In the genomic region with DNA sequence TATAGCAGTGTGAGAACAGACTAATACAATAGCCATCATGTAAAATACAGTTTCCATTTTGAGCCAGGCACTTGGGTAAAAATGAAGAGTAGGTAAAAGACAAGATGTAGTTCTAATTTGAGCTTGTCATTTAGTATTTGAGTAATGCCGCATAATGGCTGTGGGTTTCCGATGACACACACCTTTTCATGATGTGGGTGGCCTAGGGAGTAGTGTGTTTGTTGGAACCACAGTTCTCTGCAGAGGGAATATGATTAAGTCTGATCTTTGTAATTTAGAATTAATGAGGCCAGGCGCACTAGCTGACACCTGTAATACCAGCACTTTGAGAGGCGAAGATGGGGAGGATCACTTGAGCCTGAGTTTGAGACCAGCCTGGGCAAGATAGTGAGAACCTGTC, we compare ENCODE assay signal across 21 cellular contexts.
A peak's percentile ranks its signal among the peaks of the same experiment; 100 is the strongest.
DNase-seq lines count a peak whose midpoint lies in the region; ATAC-seq, FAIRE-seq and TF ChIP-seq lines count a peak whose summit lies in the region.
"Had no signal": no experiment of that assay in that cellular context is flagged by ENCODE, and none has a peak within 500 bp of the region (broad histone marks: within the 10 kb centered on the region; RNA-seq: fewer than 3 reads in every experiment).

No MANE protein-coding gene starts in this region.

- no peaks in the 10 kb centered on the region for H3K27me3 ChIP-seq in H1 (replicated peaks in 1 of 4; ENCODE audit: control insufficient read depth in 3 of 4, extremely low read depth in 1 of 4, insufficient read depth in 3 of 4, low read length in 3 of 4)
- H3K27me3 ChIP-seq: esophagus squamous epithelium had no signal

- no peak overlapping the region; the same call in 1 of the 2 replicates for H3K18ac ChIP-seq in H1 (ENCODE audit: extremely low read depth, low read length)

- H2AFZ ChIP-seq in H1 (ENCODE audit: low read length) = no peak overlapping the region

- H3K79me2 ChIP-seq in H1 (ENCODE audit: control insufficient read depth in 1 of 2, insufficient read depth in 2 of 2, low read length in 2 of 2) = peaks cover 4 to 87% of the 10 kb centered on the region in 2 experiments; a peak in 3 of 4 replicates

- peaks cover 0 to 2% of the 10 kb centered on the region in 2 experiments; a peak in 1 of 4 replicates for H3K9me3 ChIP-seq in H1 (ENCODE audit: insufficient read depth in 2 of 2, low read depth in 1 of 2, low read length in 1 of 2)
- H3K9me3 ChIP-seq: esophagus squamous epithelium had no signal

- no peak overlapping the region for H4K5ac ChIP-seq in H1 (ENCODE audit: insufficient read length, low read depth, low read length)

- TF ChIP-seq CTCF in RWPE1 (conservative IDR thresholded peaks at IDR 0.05; ENCODE audit: low read depth) = no peak
- no peak for TF ChIP-seq CTCF in H1 (IDR thresholded peaks at IDR 0.05; ENCODE audit: control extremely low read depth in 1 of 3, insufficient read depth in 1 of 3, low read depth in 1 of 3, low read length in 3 of 3)

- peaks cover 3% of the 10 kb centered on the region for H3K79me1 ChIP-seq in H1 (ENCODE audit: low read depth, low read length)

- H4K91ac ChIP-seq in H1 (replicated peaks; ENCODE audit: insufficient read length, low read length) = no peak overlapping the region

- no peak overlapping the region for H2BK15ac ChIP-seq in H1 (ENCODE audit: low read length)

- H3K27ac Mint-ChIP-seq in activated CD4-positive, alpha-beta T cell treated with anti-CD3 and anti-CD28 coated beads for 36 hours = peak overlapping the region; percentile 35
- H3K27ac Mint-ChIP-seq in activated CD4-positive, alpha-beta T cell treated with anti-CD3 and anti-CD28 coated beads, Interleukin-2, amount 10 ng/mL, durations not matched to agents 7 days and 5 days = no peak overlapping the region
- H3K27ac Mint-ChIP-seq: activated B cell treated with CpG ODN at 0.5 μM for 24 hours had no signal

- H3K4me2 ChIP-seq in H1 (ENCODE audit: insufficient read depth in 1 of 2, low read depth in 2 of 2, low read length in 2 of 2) = no peak overlapping the region

- H2BK120ac ChIP-seq in H1 (replicated peaks; ENCODE audit: low read depth, low read length) = no peak overlapping the region

- CTCF ChIA-PET in activated CD4-positive, alpha-beta T cell treated with anti-CD3 and anti-CD28 coated beads for 36 hours (lab: Charles Lee) = interaction anchor here (0.6 to 2.4 kb wide), 4 partner anchors 28 to 60 kb away, joined by 3 to 10 read pairs (median 4); no protein-coding TSS in a partner anchor
- CTCF ChIA-PET in activated CD4-positive, alpha-beta T cell treated with anti-CD3 and anti-CD28 coated beads, Interleukin-2, amount 10 ng/mL, durations not matched to agents 7 days and 5 days (lab: Charles Lee) = interaction anchor here (1.2 kb wide), 1 partner anchor 9 kb away, joined by 3 read pairs; no protein-coding TSS in a partner anchor
- CTCF ChIA-PET in RWPE1 (lab: Yijun Ruan, JAX) (no interaction called here), H1 (lab: Charles Lee; ENCODE audit: partially characterized antibody) (interaction anchor here (0.7 to 2.5 kb wide), 8 partner anchors 9 to 60 kb away, joined by 3 to 11 read pairs (median 4); no protein-coding TSS in a partner anchor)

- TF ChIP-seq RAD21 in H1 (IDR thresholded peaks at IDR 0.05 in 1 of 2, conservative IDR thresholded peaks at IDR 0.05 in 1 of 2; ENCODE audit: low read depth in 2 of 2, low read length in 2 of 2) = no peak

- H3K9ac ChIP-seq in H1 (replicated peaks in 1 of 4; ENCODE audit: extremely low read depth in 1 of 4, low read depth in 3 of 4, low read length in 3 of 4) = no peak overlapping the region

- no peak overlapping the region for H4K8ac ChIP-seq in H1 (ENCODE audit: extremely low read depth, insufficient read depth, low read length)

- TF ChIP-seq EP300 in H1 (IDR thresholded peaks at IDR 0.05; ENCODE audit: borderline replicate concordance in 1 of 2, low read depth in 2 of 2, low read length in 2 of 2) = no peak

- peak; percentile 60 for DNase-seq in activated CD4-positive, alpha-beta T cell treated with anti-CD3 and anti-CD28 coated beads for 36 hours
- DNase-seq in activated CD4-positive, alpha-beta T cell treated with anti-CD3 and anti-CD28 coated beads, Interleukin-2, amount 10 ng/mL, durations not matched to agents 7 days and 5 days = no peak
- peak; percentile 37 for DNase-seq in RWPE1 (ENCODE audit: low spot score)
- DNase-seq in H1 (ENCODE audit: low read depth in 1 of 2, low spot score in 2 of 2) = no peak
- peak; percentile 61 for DNase-seq in stimulated activated CD4-positive, alpha-beta T cell treated with anti-CD3 and anti-CD28 coated beads, Interleukin-1b, Interleukin-23, amount 100 ng/mL, for 48 hours
- DNase-seq in GF-D8 (lab: John Stamatoyannopoulos, UW) = no peak
- DNase-seq: activated B cell treated with CpG ODN at 0.5 μM for 24 hours; CD8-positive, alpha-beta memory T cell; esophagus squamous epithelium; HCEC 1CT; hippocampal formation; Karpas-422; naive thymus-derived CD4-positive, alpha-beta T cell; NCI-H1436 treated with DMSO at 0.1 percent for 48 hours; NCI-H524 had no signal

- H2BK12ac ChIP-seq in H1 (ENCODE audit: low read depth, low read length) = no peak overlapping the region

- H3K23ac ChIP-seq in H1 (ENCODE audit: insufficient read length) = no peak overlapping the region

- intact Hi-C loops in activated CD4-positive, alpha-beta T cell treated with anti-CD3 and anti-CD28 coated beads for 36 hours (cut with DNase I, micrococcal nuclease) = no loop called here

- no peak for FAIRE-seq in H1 (lab: Jason Lieb, UNC)
- FAIRE-seq: A204.1, G401.6 had no signal

- no peak overlapping the region for H3K27ac ChIP-seq in RWPE1
- H3K27ac ChIP-seq in H1 (ENCODE audit: low read depth, low read length) = no peak overlapping the region
- H3K27ac ChIP-seq: HL-60 had no signal

- H3K36me3 ChIP-seq in H1 (ENCODE audit: control insufficient read depth in 2 of 4, insufficient read depth in 4 of 4, low read length in 3 of 4) = no peaks in the 10 kb centered on the region
- H3K36me3 ChIP-seq: esophagus squamous epithelium had no signal

- H3K23me2 ChIP-seq in H1 (ENCODE audit: low read depth, low read length) = no peaks in the 10 kb centered on the region; the same call in 1 of the 2 replicates

- POLR2A ChIA-PET in activated CD4-positive, alpha-beta T cell treated with anti-CD3 and anti-CD28 coated beads for 36 hours (lab: Charles Lee) = interaction anchor here (0.6 to 0.7 kb wide), 3 partner anchors 57 to 299 kb away, joined by 4 to 8 read pairs (median 5); no protein-coding TSS in a partner anchor
- POLR2A ChIA-PET in activated CD4-positive, alpha-beta T cell treated with anti-CD3 and anti-CD28 coated beads, Interleukin-2, amount 10 ng/mL, durations not matched to agents 7 days and 5 days (lab: Charles Lee) = no interaction called here
- POLR2A ChIA-PET in RWPE1 (lab: Yijun Ruan, JAX; ENCODE audit: low non-redundant PET) = no interaction called here
- POLR2A ChIA-PET in H1 (lab: Charles Lee; ENCODE audit: partially characterized antibody) = interaction anchor here (0.6 to 1.4 kb wide), 5 partner anchors 8 to 25 kb away, joined by 3 to 8 read pairs (median 4); no protein-coding TSS in a partner anchor

- H3K4ac ChIP-seq in H1 (replicated peaks; ENCODE audit: insufficient read length, low read depth, low read length) = no peak overlapping the region

- H3K27me3 Mint-ChIP-seq in activated CD4-positive, alpha-beta T cell treated with anti-CD3 and anti-CD28 coated beads for 36 hours = no peaks in the 10 kb centered on the region
- no peaks in the 10 kb centered on the region for H3K27me3 Mint-ChIP-seq in activated CD4-positive, alpha-beta T cell treated with anti-CD3 and anti-CD28 coated beads, Interleukin-2, amount 10 ng/mL, durations not matched to agents 7 days and 5 days
- H3K27me3 Mint-ChIP-seq: activated B cell treated with CpG ODN at 0.5 μM for 24 hours; CD8-positive, alpha-beta memory T cell; naive thymus-derived CD4-positive, alpha-beta T cell had no signal

- H3K4me3 ChIP-seq in H1 (ENCODE audit: extremely low read depth in 1 of 4, insufficient read depth in 2 of 4, low read depth in 3 of 4, low read length in 4 of 4) = no peak overlapping the region
- H3K4me3 ChIP-seq: esophagus squamous epithelium had no signal

- H3K9me3 Mint-ChIP-seq in activated CD4-positive, alpha-beta T cell treated with anti-CD3 and anti-CD28 coated beads for 36 hours (ENCODE audit: low read depth) = peaks cover 5% of the 10 kb centered on the region
- H3K9me3 Mint-ChIP-seq in activated CD4-positive, alpha-beta T cell treated with anti-CD3 and anti-CD28 coated beads, Interleukin-2, amount 10 ng/mL, durations not matched to agents 7 days and 5 days = peaks cover 6% of the 10 kb centered on the region

- no peak for TF ChIP-seq POLR2A in H1 (IDR thresholded peaks at IDR 0.05; ENCODE audit: control extremely low read depth in 1 of 2, low read depth in 2 of 2, low read length in 2 of 2)

- H3K56ac ChIP-seq in H1 (replicated peaks; ENCODE audit: insufficient read length, low read depth, low read length) = no peak overlapping the region

- no peak overlapping the region for H2BK20ac ChIP-seq in H1 (ENCODE audit: low read length)

- peaks cover 0 to 5% (median 0%) of the 10 kb centered on the region in 4 experiments; a peak in 3 of 7 replicates for H3K4me1 ChIP-seq in H1 (replicated peaks in 1 of 4; ENCODE audit: control insufficient read depth in 3 of 4, insufficient read depth in 4 of 4, low read length in 3 of 4)

- H3K4me1 Mint-ChIP-seq in activated CD4-positive, alpha-beta T cell treated with anti-CD3 and anti-CD28 coated beads for 36 hours = peaks cover 33% of the 10 kb centered on the region
- peaks cover 3% of the 10 kb centered on the region for H3K4me1 Mint-ChIP-seq in activated CD4-positive, alpha-beta T cell treated with anti-CD3 and anti-CD28 coated beads, Interleukin-2, amount 10 ng/mL, durations not matched to agents 7 days and 5 days

- ATAC-seq in activated CD4-positive, alpha-beta T cell treated with anti-CD3 and anti-CD28 coated beads for 36 hours = peak; percentile 95
- ATAC-seq in GM18870 (IDR thresholded peaks at IDR 0.05; ENCODE audit: unreplicated experiment) (no peak), HG02852 (IDR thresholded peaks at IDR 0.05; ENCODE audit: unreplicated experiment) (no peak)
- ATAC-seq: left lobe of liver; naive thymus-derived CD4-positive, alpha-beta T cell had no signal

- no peak overlapping the region for H3K14ac ChIP-seq in H1 (ENCODE audit: insufficient read length)

- no peak overlapping the region for H2AK5ac ChIP-seq in H1 (ENCODE audit: low read depth, low read length)

- H3K36me3 Mint-ChIP-seq in activated CD4-positive, alpha-beta T cell treated with anti-CD3 and anti-CD28 coated beads for 36 hours (ENCODE audit: low read depth) = peaks cover 10% of the 10 kb centered on the region
- peaks cover 5% of the 10 kb centered on the region for H3K36me3 Mint-ChIP-seq in activated CD4-positive, alpha-beta T cell treated with anti-CD3 and anti-CD28 coated beads, Interleukin-2, amount 10 ng/mL, durations not matched to agents 7 days and 5 days (ENCODE audit: low read depth)

- H3K4me3 Mint-ChIP-seq in activated CD4-positive, alpha-beta T cell treated with anti-CD3 and anti-CD28 coated beads for 36 hours = no peak overlapping the region
- H3K4me3 Mint-ChIP-seq in activated CD4-positive, alpha-beta T cell treated with anti-CD3 and anti-CD28 coated beads, Interleukin-2, amount 10 ng/mL, durations not matched to agents 7 days and 5 days = no peak overlapping the region
- H3K4me3 Mint-ChIP-seq: activated B cell treated with CpG ODN at 0.5 μM for 24 hours; CD8-positive, alpha-beta memory T cell had no signal

- 88% methylated on average over 4 of the region's 4 CpGs; no CpG with 5 or more reads in 1 of the 2 experiments for WGBS in H1 (ENCODE audit: extremely low coverage in 1 of 2, insufficient coverage in 1 of 2, insufficient read length in 1 of 2, insufficient replicate concordance in 2 of 2, low coverage in 1 of 2, low lambda C conversion rate in 2 of 2, missing lambda C conversion rate in 1 of 2), 2 experiments

- peaks cover 0 to 3% of the 10 kb centered on the region in 2 experiments for H4K20me1 ChIP-seq in H1 (replicated peaks in 1 of 2; ENCODE audit: control insufficient read depth in 1 of 2, insufficient read depth in 2 of 2, low read length in 2 of 2)

- H2BK5ac ChIP-seq in H1 (ENCODE audit: low read depth, low read length) = 0 out of 2 replicates have a peak overlapping the region, but pooled peaks have one; percentile 72

Comparison
In these comparisons a context has a peak if more than half of its experiments do, and no peak if none do; other contexts are left out.
1. DNase-seq: peak in activated CD4-positive, alpha-beta T cell treated with anti-CD3 and anti-CD28 coated beads for 36 hours (single experiment), RWPE1 (single experiment) and stimulated activated CD4-positive, alpha-beta T cell treated with anti-CD3 and anti-CD28 coated beads, Interleukin-1b, Interleukin-23, amount 100 ng/mL, for 48 hours (single experiment); none in activated CD4-positive, alpha-beta T cell treated with anti-CD3 and anti-CD28 coated beads, Interleukin-2, amount 10 ng/mL, durations not matched to agents 7 days and 5 days (single experiment), H1 (0 of 2) and GF-D8 (single experiment).
2. POLR2A ChIA-PET loops: an anchor here in activated CD4-positive, alpha-beta T cell treated with anti-CD3 and anti-CD28 coated beads for 36 hours (0.6 to 0.7 kb wide) and H1 (0.6 to 1.4 kb wide); none called in activated CD4-positive, alpha-beta T cell treated with anti-CD3 and anti-CD28 coated beads, Interleukin-2, amount 10 ng/mL, durations not matched to agents 7 days and 5 days and RWPE1.